In the genomic region with DNA sequence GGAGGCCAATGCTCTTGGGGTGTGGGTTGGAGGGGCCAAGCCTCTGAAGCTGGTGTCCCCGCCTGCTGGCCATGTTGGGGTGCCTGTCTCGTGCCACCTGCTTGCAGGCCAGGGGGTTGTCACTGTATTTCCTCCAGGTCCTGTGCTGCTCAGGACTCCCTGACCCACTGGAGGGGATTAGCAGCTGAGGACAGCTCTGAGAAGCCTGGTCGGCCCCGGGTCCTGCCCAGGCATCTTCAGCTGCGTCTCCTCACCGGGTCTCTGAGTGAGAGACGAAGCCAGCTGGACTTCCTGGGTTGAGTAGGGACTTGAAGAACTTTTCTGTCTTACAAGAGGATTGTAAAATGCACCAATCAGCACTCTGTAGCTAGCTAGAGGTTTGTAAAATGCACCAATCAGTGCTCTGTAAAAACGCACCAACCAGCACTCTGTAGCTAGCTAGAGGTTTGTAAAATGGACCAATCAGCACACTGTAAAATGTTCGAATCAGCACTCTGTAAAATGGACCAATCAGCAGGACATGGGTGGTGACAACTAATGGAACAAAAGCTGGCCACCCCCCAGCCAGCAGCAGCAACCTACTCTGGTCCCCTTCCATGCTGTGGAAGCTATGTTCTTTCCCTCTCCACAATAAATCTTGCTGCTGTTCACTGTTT, we compare ENCODE assay signal across 1 cellular context.
TF ChIP-seq lines count a peak whose summit lies in the region.

No MANE protein-coding gene starts in this region.

TF ChIP-seq in HEK293, 187 proteins besides CTCF, POLR2A, EP300 and RAD21:
- TF ChIP-seq, protein P1, sequence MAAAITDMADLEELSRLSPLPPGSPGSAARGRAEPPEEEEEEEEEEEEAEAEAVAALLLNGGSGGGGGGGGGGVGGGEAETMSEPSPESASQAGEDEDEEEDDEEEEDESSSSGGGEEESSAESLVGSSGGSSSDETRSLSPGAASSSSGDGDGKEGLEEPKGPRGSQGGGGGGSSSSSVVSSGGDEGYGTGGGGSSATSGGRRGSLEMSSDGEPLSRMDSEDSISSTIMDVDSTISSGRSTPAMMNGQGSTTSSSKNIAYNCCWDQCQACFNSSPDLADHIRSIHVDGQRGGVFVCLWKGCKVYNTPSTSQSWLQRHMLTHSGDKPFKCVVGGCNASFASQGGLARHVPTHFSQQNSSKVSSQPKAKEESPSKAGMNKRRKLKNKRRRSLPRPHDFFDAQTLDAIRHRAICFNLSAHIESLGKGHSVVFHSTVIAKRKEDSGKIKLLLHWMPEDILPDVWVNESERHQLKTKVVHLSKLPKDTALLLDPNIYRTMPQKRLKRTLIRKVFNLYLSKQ (tag by site-specific recombination; IDR thresholded peaks at IDR 0.05; ENCODE audit: borderline replicate concordance) = no peak
- no peak for TF ChIP-seq ZEB2 (tag by site-specific recombination; IDR thresholded peaks at IDR 0.05)
- TF ChIP-seq, protein P2, sequence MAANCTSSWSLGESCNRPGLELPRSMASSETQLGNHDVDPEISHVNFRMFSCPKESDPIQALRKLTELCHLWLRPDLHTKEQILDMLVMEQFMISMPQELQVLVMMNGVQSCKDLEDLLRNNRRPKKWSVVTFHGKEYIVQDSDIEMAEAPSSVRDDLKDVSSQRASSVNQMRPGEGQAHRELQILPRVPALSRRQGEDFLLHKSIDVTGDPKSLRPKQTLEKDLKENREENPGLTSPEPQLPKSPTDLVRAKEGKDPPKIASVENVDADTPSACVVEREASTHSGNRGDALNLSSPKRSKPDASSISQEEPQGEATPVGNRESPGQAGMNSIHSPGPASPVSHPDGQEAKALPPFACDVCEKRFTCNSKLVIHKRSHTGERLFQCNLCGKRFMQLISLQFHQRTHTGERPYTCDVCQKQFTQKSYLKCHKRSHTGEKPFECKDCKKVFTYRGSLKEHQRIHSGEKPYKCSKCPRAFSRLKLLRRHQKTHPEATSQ (tag by site-specific recombination; IDR thresholded peaks at IDR 0.05) = no peak
- TF ChIP-seq ZNF10 (tag by site-specific recombination; IDR thresholded peaks at IDR 0.05) = no peak
- peak; percentile 21; the same call in 1 of the 2 replicates for TF ChIP-seq SP2 (tag by site-specific recombination; IDR thresholded peaks at IDR 0.05)
- no peak for TF ChIP-seq EGR2 (tag by site-specific recombination; IDR thresholded peaks at IDR 0.05; ENCODE audit: low read depth)
- TF ChIP-seq ZNF623 (tag by site-specific recombination; IDR thresholded peaks at IDR 0.05) = no peak
- TF ChIP-seq, protein P3, sequence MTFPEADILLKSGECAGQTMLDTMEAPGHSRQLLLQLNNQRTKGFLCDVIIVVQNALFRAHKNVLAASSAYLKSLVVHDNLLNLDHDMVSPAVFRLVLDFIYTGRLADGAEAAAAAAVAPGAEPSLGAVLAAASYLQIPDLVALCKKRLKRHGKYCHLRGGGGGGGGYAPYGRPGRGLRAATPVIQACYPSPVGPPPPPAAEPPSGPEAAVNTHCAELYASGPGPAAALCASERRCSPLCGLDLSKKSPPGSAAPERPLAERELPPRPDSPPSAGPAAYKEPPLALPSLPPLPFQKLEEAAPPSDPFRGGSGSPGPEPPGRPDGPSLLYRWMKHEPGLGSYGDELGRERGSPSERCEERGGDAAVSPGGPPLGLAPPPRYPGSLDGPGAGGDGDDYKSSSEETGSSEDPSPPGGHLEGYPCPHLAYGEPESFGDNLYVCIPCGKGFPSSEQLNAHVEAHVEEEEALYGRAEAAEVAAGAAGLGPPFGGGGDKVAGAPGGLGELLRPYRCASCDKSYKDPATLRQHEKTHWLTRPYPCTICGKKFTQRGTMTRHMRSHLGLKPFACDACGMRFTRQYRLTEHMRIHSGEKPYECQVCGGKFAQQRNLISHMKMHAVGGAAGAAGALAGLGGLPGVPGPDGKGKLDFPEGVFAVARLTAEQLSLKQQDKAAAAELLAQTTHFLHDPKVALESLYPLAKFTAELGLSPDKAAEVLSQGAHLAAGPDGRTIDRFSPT (tag by site-specific recombination; IDR thresholded peaks at IDR 0.05) = no peak
